ENCODE assay signal across 7 cellular contexts in genomic region chr1:208559597-208559996, GRCh38.
"Had no signal": no experiment of that assay in that cellular context is flagged by ENCODE, and none has a peak within 500 bp of the region (broad histone marks: within the 10 kb centered on the region; RNA-seq: fewer than 3 reads in every experiment).

No MANE protein-coding gene starts in this region.

- H3K4me3 ChIP-seq: GM23248, HAP-1, K562 had no signal

- H3K4me3 Mint-ChIP-seq: HFFc6 had no signal

- H3K36me3 ChIP-seq: HAP-1 had no signal

- H3K27ac Mint-ChIP-seq: HFFc6 had no signal

- DNase-seq: GM23248, GOT3, H7, HFFc6, IMR-90 had no signal

- H3K9me3 Mint-ChIP-seq: HFFc6 had no signal
